ENCODE assay signal across 8 cellular contexts in the genomic region with DNA sequence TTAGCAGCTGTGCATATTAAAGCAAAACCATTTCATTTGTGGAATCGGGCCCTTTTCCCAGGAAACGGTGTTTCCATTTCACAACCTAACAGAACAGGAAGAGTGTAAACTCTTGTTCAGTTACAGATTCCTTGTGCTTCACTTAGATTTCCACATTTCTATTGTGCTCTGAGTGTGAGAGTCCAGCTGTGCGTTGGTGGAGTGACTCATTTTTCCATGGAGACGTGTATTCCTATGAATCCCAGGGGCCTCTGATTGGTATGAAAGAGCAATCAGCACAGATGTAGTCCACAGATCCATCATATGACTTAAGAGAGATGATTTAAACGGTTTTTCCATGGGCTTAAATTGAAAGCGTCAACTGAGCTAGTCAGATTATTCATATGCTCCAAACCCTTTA. TPM values are rescaled to one million over a fixed set of nuclear protein-coding genes. Genes with fewer than 3 reads are reported as not detected.
DNase-seq lines count a peak whose midpoint lies in the region; TF ChIP-seq lines count a peak whose summit lies in the region.

No MANE protein-coding gene starts in this region.

- in situ Hi-C loops in astrocyte of the spinal cord (cut with HindIII; ENCODE audit: low sequenced_read_pairs): no loop called here

- intact Hi-C loops in spleen (cut with DNase I; ENCODE audit: low total_unique reads): loop anchor here (10.0 kb wide), 1 partner anchor 48 kb away; no protein-coding TSS in a partner anchor

- H3K4me3 Mint-ChIP-seq in activated T-cell treated with anti-CD3 and anti-CD28 coated beads, Interleukin-2, amount 50 U/mL, for 24 hours: no peak overlapping the region

- H3K4me1 ChIP-seq in right atrium auricular region: peaks cover 0 to 10% of the 10 kb centered on the region in 2 donors
- H3K4me1 ChIP-seq in spleen: peaks cover 0 to 51% (median 21%) of the 10 kb centered on the region in 6 donors

- H3K36me3 ChIP-seq in right atrium auricular region (no peaks in the 10 kb centered on the region), spleen (no peaks in the 10 kb centered on the region)

- peak overlapping the region; percentile 76 to 84 for H3K27ac ChIP-seq in right atrium auricular region
- peak overlapping the region in 6 of 8 donors; percentile 26 to 75 (median 50) for H3K27ac ChIP-seq in spleen

- H3K27me3 Mint-ChIP-seq in activated T-cell treated with anti-CD3 and anti-CD28 coated beads, Interleukin-2, amount 50 U/mL, for 24 hours: no peaks in the 10 kb centered on the region

- no peaks in the 10 kb centered on the region for H3K9me3 ChIP-seq in right atrium auricular region
- H3K9me3 ChIP-seq in spleen: no peaks in the 10 kb centered on the region

- H3K4me1 Mint-ChIP-seq in activated T-cell treated with anti-CD3 and anti-CD28 coated beads, Interleukin-2, amount 50 U/mL, for 24 hours (ENCODE audit: low read depth): peaks cover 2% of the 10 kb centered on the region

- WGBS in spleen, 5 donors: 40 to 58% (median 52%) methylated on average over 6 of the region's 6 CpGs

- H3K9me3 Mint-ChIP-seq in activated T-cell treated with anti-CD3 and anti-CD28 coated beads, Interleukin-2, amount 50 U/mL, for 24 hours: no peaks in the 10 kb centered on the region

- no peaks in the 10 kb centered on the region for H3K36me3 Mint-ChIP-seq in activated T-cell treated with anti-CD3 and anti-CD28 coated beads, Interleukin-2, amount 50 U/mL, for 24 hours (ENCODE audit: low read depth)

- H3K27ac Mint-ChIP-seq in activated T-cell treated with anti-CD3 and anti-CD28 coated beads, Interleukin-2, amount 50 U/mL, for 24 hours: no peak overlapping the region

- H3K27me3 ChIP-seq in right atrium auricular region (no peaks in the 10 kb centered on the region), spleen (replicated peaks in 1 of 7) (no peaks in the 10 kb centered on the region)

- TF ChIP-seq POLR2A in spleen (IDR thresholded peaks at IDR 0.05): no peak

- H3K4me3 ChIP-seq in astrocyte of the spinal cord (ENCODE audit: low read depth, low read length): no peak overlapping the region
- H3K4me3 ChIP-seq in right atrium auricular region: no peak overlapping the region
- H3K4me3 ChIP-seq in spleen: no peak overlapping the region

- TF ChIP-seq CTCF in astrocyte of the spinal cord (IDR thresholded peaks at IDR 0.05; ENCODE audit: low read depth, low read length): no peak
- no peak for TF ChIP-seq CTCF in right atrium auricular region (IDR thresholded peaks at IDR 0.05)
- TF ChIP-seq CTCF in spleen (IDR thresholded peaks at IDR 0.05 in 8 of 11, conservative IDR thresholded peaks at IDR 0.05 in 3 of 11): no peak

- DNase-seq in GM04504 (ENCODE audit: low read depth): peak; percentile 96
- peak; percentile 94 for DNase-seq in astrocyte of the spinal cord (ENCODE audit: low read depth, low spot score)
- peak; percentile 84 for DNase-seq in right atrium auricular region (ENCODE audit: low spot score)
- DNase-seq in spleen: no peak
- no peak for DNase-seq in cerebellar cortex (ENCODE audit: low spot score)
- no peak for DNase-seq in activated T-cell treated with anti-CD3 and anti-CD28 coated beads, Interleukin-2, amount 50 U/mL, for 24 hours
- no peak for DNase-seq in SK-N-DZ (ENCODE audit: low spot score)
- DNase-seq in NCI-H446 treated with DMSO at 0.1 percent for 48 hours (lab: John Stamatoyannopoulos, UW): no peak

RNA-seq across cellular contexts. Expression of gene CAVIN1, which starts 13.3 kb away (rescaled TPM):
- 100 to 1,000 TPM; 202 to 348 TPM for total RNA-seq in right atrium auricular region
- total RNA-seq in spleen: 100 to 1,000 TPM; 129 to 224 (median 150) TPM
- 100 to 1,000 TPM in 1 of 3 donors, 10 to 100 TPM in 2; 25.3 to 129 (median 34.7) TPM for polyA plus RNA-seq in spleen
- polyA plus RNA-seq in SK-N-DZ (2014; cell fraction: cytosol; rRNA removed): not detected in 2 replicates
- polyA plus RNA-seq in SK-N-DZ (2014; cell fraction: nucleus; rRNA removed): not detected in 2 replicates

RNA-seq across cellular contexts. Expression of gene ATP6V0A1, which starts 22.3 kb away (rescaled TPM):
- total RNA-seq in right atrium auricular region: 10 to 100 TPM; 38.9 to 67.5 TPM
- 100 to 1,000 TPM in 5 of 7 donors, 10 to 100 TPM in 2; 87.4 to 140 (median 126) TPM for total RNA-seq in spleen
- 10 to 100 TPM; 23.0 to 74.0 (median 50.7) TPM for polyA plus RNA-seq in spleen
- polyA plus RNA-seq in SK-N-DZ (2014; cell fraction: cytosol; rRNA removed): 26.9 and 27.5 TPM in 2 replicates
- polyA plus RNA-seq in SK-N-DZ (2014; cell fraction: nucleus; rRNA removed): 49.7 and 84.7 TPM in 2 replicates

RNA-seq across cellular contexts. Expression of gene STAT3, which starts 48.2 kb away (rescaled TPM):
- total RNA-seq in right atrium auricular region: 100 to 1,000 TPM; 105 to 150 TPM
- total RNA-seq in spleen: 100 to 1,000 TPM; 229 to 326 (median 266) TPM
- 10 to 100 TPM; 18.3 to 49.8 (median 24.1) TPM for polyA plus RNA-seq in spleen
- 20.7 and 23.9 TPM in 2 replicates for polyA plus RNA-seq in SK-N-DZ (2014; cell fraction: cytosol; rRNA removed)
- 17.7 and 20.4 TPM in 2 replicates for polyA plus RNA-seq in SK-N-DZ (2014; cell fraction: nucleus; rRNA removed)

Comparison
In these comparisons a context has a peak if more than half of its experiments do, and no peak if none do; other contexts are left out.
1. DNase-seq: peak in GM04504 (single experiment), astrocyte of the spinal cord (single experiment) and right atrium auricular region (single experiment); none in spleen (single experiment), cerebellar cortex (single experiment), activated T-cell treated with anti-CD3 and anti-CD28 coated beads, Interleukin-2, amount 50 U/mL, for 24 hours (single experiment), SK-N-DZ (single experiment) and NCI-H446 treated with DMSO at 0.1 percent for 48 hours (single experiment).